In genomic region chr9:99221266-99221622, GRCh38 we compare ENCODE assay signal across 8 cellular contexts. TPM values are rescaled to one million over a fixed set of nuclear protein-coding genes. Genes with fewer than 3 reads are reported as not detected.
DNase-seq lines count a peak whose midpoint lies in the region; ATAC-seq and TF ChIP-seq lines count a peak whose summit lies in the region.

No MANE protein-coding gene starts in this region.

- H3K27ac ChIP-seq in iPS-18a (ENCODE audit: low read length) (peak overlapping the region; percentile 99), suprapubic skin (peak overlapping the region; percentile 89)

- H3K9me3 Mint-ChIP-seq in activated naive CD4-positive, alpha-beta T cell treated with anti-CD3 and anti-CD28 coated beads, Interleukin-2, amount 10 ng/mL, durations not matched to agents 7 days and 5 days: no peaks in the 10 kb centered on the region
- no peaks in the 10 kb centered on the region for H3K9me3 Mint-ChIP-seq in activated CD4-positive, alpha-beta memory T cell treated with anti-CD3 and anti-CD28 coated beads, Interleukin-2, amount 10 ng/mL, durations not matched to agents 7 days and 5 days

- H3K4me3 ChIP-seq in iPS-18a (ENCODE audit: low read length): peak overlapping the region; percentile 87
- H3K4me3 ChIP-seq in suprapubic skin: peak overlapping the region; percentile 86

- ATAC-seq in GM18502 (IDR thresholded peaks at IDR 0.05; ENCODE audit: poor library complexity, unreplicated experiment) (no peak), HG03280 (IDR thresholded peaks at IDR 0.05; ENCODE audit: unreplicated experiment) (no peak)

- no peaks in the 10 kb centered on the region for H3K27me3 Mint-ChIP-seq in activated naive CD4-positive, alpha-beta T cell treated with anti-CD3 and anti-CD28 coated beads, Interleukin-2, amount 10 ng/mL, durations not matched to agents 7 days and 5 days
- H3K27me3 Mint-ChIP-seq in activated CD4-positive, alpha-beta memory T cell treated with anti-CD3 and anti-CD28 coated beads, Interleukin-2, amount 10 ng/mL, durations not matched to agents 7 days and 5 days: no peaks in the 10 kb centered on the region

- peaks cover 32% of the 10 kb centered on the region for H3K36me3 ChIP-seq in iPS-18a (ENCODE audit: control insufficient read depth, low read depth, low read length)
- H3K36me3 ChIP-seq in suprapubic skin: peaks cover 9% of the 10 kb centered on the region

- H3K36me3 Mint-ChIP-seq in activated naive CD4-positive, alpha-beta T cell treated with anti-CD3 and anti-CD28 coated beads, Interleukin-2, amount 10 ng/mL, durations not matched to agents 7 days and 5 days: peaks cover 49% of the 10 kb centered on the region
- H3K36me3 Mint-ChIP-seq in activated CD4-positive, alpha-beta memory T cell treated with anti-CD3 and anti-CD28 coated beads, Interleukin-2, amount 10 ng/mL, durations not matched to agents 7 days and 5 days (ENCODE audit: low read depth): peaks cover 65% of the 10 kb centered on the region

- POLR2A ChIA-PET in activated CD4-positive, alpha-beta memory T cell treated with anti-CD3 and anti-CD28 coated beads, Interleukin-2, amount 10 ng/mL, durations not matched to agents 7 days and 5 days (lab: Charles Lee): interaction anchor here (0.7 to 3.0 kb wide), 18 partner anchors 9 to 864 kb away, joined by 3 to 47 read pairs (median 5); partner anchors contain the start of genes NR4A3 and STX17

- no peak for TF ChIP-seq CTCF in suprapubic skin (IDR thresholded peaks at IDR 0.05)

- no peak for DNase-seq in activated naive CD4-positive, alpha-beta T cell treated with anti-CD3 and anti-CD28 coated beads, Interleukin-2, amount 10 ng/mL, durations not matched to agents 7 days and 5 days
- no peak for DNase-seq in activated naive CD4-positive, alpha-beta T cell treated with anti-CD3 and anti-CD28 coated beads, Interleukin-2, amount 50 U/mL, for 16 hours
- DNase-seq in activated CD4-positive, alpha-beta memory T cell treated with anti-CD3 and anti-CD28 coated beads, Interleukin-2, amount 10 ng/mL, durations not matched to agents 7 days and 5 days: no peak
- DNase-seq in suprapubic skin (ENCODE audit: low spot score in 2 of 2): peak in 1 of 2 donors; percentile 65
- no peak for DNase-seq in NCI-H748 (lab: John Stamatoyannopoulos, UW; ENCODE audit: unreplicated experiment)

- CTCF ChIA-PET in activated naive CD4-positive, alpha-beta T cell treated with anti-CD3 and anti-CD28 coated beads, Interleukin-2, amount 10 ng/mL, durations not matched to agents 7 days and 5 days (lab: Charles Lee): interaction anchor here (1.1 to 2.1 kb wide), 4 partner anchors 10 to 45 kb away, joined by 3 to 12 read pairs (median 6); no protein-coding TSS in a partner anchor
- CTCF ChIA-PET in activated CD4-positive, alpha-beta memory T cell treated with anti-CD3 and anti-CD28 coated beads, Interleukin-2, amount 10 ng/mL, durations not matched to agents 7 days and 5 days (lab: Charles Lee): interaction anchor here (0.9 to 6.2 kb wide), 5 partner anchors 11 to 601 kb away, joined by 3 to 51 read pairs (median 6); partner anchors contain the start of gene NR4A3

- peak overlapping the region; percentile 98 for H3K27ac Mint-ChIP-seq in activated naive CD4-positive, alpha-beta T cell treated with anti-CD3 and anti-CD28 coated beads, Interleukin-2, amount 10 ng/mL, durations not matched to agents 7 days and 5 days
- H3K27ac Mint-ChIP-seq in activated CD4-positive, alpha-beta memory T cell treated with anti-CD3 and anti-CD28 coated beads, Interleukin-2, amount 10 ng/mL, durations not matched to agents 7 days and 5 days: peak overlapping the region; percentile 81

- H3K4me1 ChIP-seq in iPS-18a (ENCODE audit: control insufficient read depth, low read depth, low read length) (no peaks in the 10 kb centered on the region), suprapubic skin (peaks cover 46% of the 10 kb centered on the region)

- H3K27me3 ChIP-seq in iPS-18a (ENCODE audit: control insufficient read depth, insufficient read depth, low read length): no peaks in the 10 kb centered on the region
- no peaks in the 10 kb centered on the region for H3K27me3 ChIP-seq in suprapubic skin

- H3K4me3 Mint-ChIP-seq in activated naive CD4-positive, alpha-beta T cell treated with anti-CD3 and anti-CD28 coated beads, Interleukin-2, amount 10 ng/mL, durations not matched to agents 7 days and 5 days: peak overlapping the region; percentile 93
- H3K4me3 Mint-ChIP-seq in activated CD4-positive, alpha-beta memory T cell treated with anti-CD3 and anti-CD28 coated beads, Interleukin-2, amount 10 ng/mL, durations not matched to agents 7 days and 5 days: peak overlapping the region; percentile 98

- no peak for TF ChIP-seq EP300 in suprapubic skin (IDR thresholded peaks at IDR 0.05)

- WGBS in suprapubic skin: 0% methylated on average over 13 of the region's 26 CpGs

- H3K9me3 ChIP-seq in iPS-18a (ENCODE audit: control insufficient read depth, low read depth, low read length): no peaks in the 10 kb centered on the region
- no peaks in the 10 kb centered on the region for H3K9me3 ChIP-seq in suprapubic skin

- TF ChIP-seq POLR2A in suprapubic skin (IDR thresholded peaks at IDR 0.05): no peak

- H3K4me1 Mint-ChIP-seq in activated naive CD4-positive, alpha-beta T cell treated with anti-CD3 and anti-CD28 coated beads, Interleukin-2, amount 10 ng/mL, durations not matched to agents 7 days and 5 days: peaks cover 54% of the 10 kb centered on the region
- H3K4me1 Mint-ChIP-seq in activated CD4-positive, alpha-beta memory T cell treated with anti-CD3 and anti-CD28 coated beads, Interleukin-2, amount 10 ng/mL, durations not matched to agents 7 days and 5 days: peaks cover 68% of the 10 kb centered on the region

- H3K9ac ChIP-seq in iPS-18a (ENCODE audit: low read length): peak overlapping the region; percentile 89

RNA-seq across cellular contexts. Expression of gene ALG2, which starts 0.5 kb away (rescaled TPM):
- 10 to 100 TPM; 30.0 to 31.9 TPM for total RNA-seq in activated CD4-positive, alpha-beta memory T cell treated with anti-CD3 and anti-CD28 coated beads, Interleukin-2, amount 10 ng/mL, durations not matched to agents 7 days and 5 days
- total RNA-seq in suprapubic skin: 10 to 100 TPM; 26.4 to 33.0 (median 31.5) TPM

RNA-seq across cellular contexts. Expression of gene SEC61B, which starts 0.8 kb away (rescaled TPM):
- total RNA-seq in activated CD4-positive, alpha-beta memory T cell treated with anti-CD3 and anti-CD28 coated beads, Interleukin-2, amount 10 ng/mL, durations not matched to agents 7 days and 5 days: 100 to 1,000 TPM; 148 to 165 TPM
- total RNA-seq in suprapubic skin: 100 to 1,000 TPM in 1 of 4 donors, 10 to 100 TPM in 3; 66.5 to 134 (median 84.9) TPM
